Comparison of ENCODE assay signal across 28 cellular contexts in the genomic region with DNA sequence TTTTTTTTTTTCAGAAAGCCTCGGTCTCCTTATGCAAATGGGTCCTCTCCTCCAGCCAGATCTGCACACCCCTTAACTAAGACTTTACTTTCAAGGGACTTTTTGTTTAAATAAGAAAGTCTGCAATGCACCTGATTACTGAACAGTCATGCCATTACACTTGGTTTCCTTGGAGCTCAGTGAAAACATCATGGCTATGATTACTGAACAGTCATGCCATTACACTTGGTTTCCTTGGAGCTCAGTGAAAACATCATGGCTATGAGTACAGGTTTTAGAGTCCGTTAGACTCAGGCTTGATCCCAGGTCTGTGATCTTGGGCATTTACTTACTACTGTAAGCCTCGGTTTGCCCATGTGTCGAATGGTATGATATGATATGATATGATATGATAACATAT. TPM values are rescaled to one million over a fixed set of nuclear protein-coding genes. Genes with fewer than 3 reads are reported as not detected.
"Had no signal": no experiment of that assay in that cellular context is flagged by ENCODE, and none has a peak within 500 bp of the region (broad histone marks: within the 10 kb centered on the region; RNA-seq: fewer than 3 reads in every experiment).

No MANE protein-coding gene starts in this region.

- ATAC-seq: gastrocnemius medialis; heart right ventricle; left cardiac atrium; left lung; left ventricle myocardium superior; lower lobe of right lung; mucosa of descending colon; naive thymus-derived CD8-positive, alpha-beta T cell had no signal

- H3K27me3 ChIP-seq: dorsolateral prefrontal cortex, esophagus muscularis mucosa, gastrocnemius medialis, heart right ventricle, left lung had no signal

- H3K36me3 ChIP-seq: gastrocnemius medialis, left lung, lower lobe of right lung had no signal

- H3K9me3 ChIP-seq: esophagus muscularis mucosa, gastrocnemius medialis, heart right ventricle, left lung, lower lobe of right lung, mucosa of descending colon had no signal

- H3K27ac ChIP-seq: coronary artery, dorsolateral prefrontal cortex, esophagus muscularis mucosa, gastrocnemius medialis, heart right ventricle, left lung, lower lobe of right lung had no signal

- H3K4me1 ChIP-seq: esophagus muscularis mucosa, gastrocnemius medialis, heart right ventricle, left lung, lower lobe of right lung had no signal

- H3K4me3 ChIP-seq: coronary artery, dorsolateral prefrontal cortex, esophagus muscularis mucosa, gastrocnemius medialis, heart right ventricle, left lung, lower lobe of right lung, mucosa of descending colon had no signal

- FAIRE-seq: endothelial cell of umbilical vein, islet of Langerhans, keratinocyte had no signal

- DNase-seq: dermis blood vessel endothelial cell; dorsolateral prefrontal cortex; effector CD4-positive, alpha-beta T cell; effector memory CD4-positive, alpha-beta T cell; foreskin melanocyte; gastrocnemius medialis; glutamatergic neuron; head of caudate nucleus; heart right ventricle; hippocampal formation; left cardiac atrium; left lung; left ventricle myocardium superior; lower lobe of right lung; mesenchymal stem cell; mucosa of descending colon; naive B cell; naive thymus-derived CD8-positive, alpha-beta T cell had no signal

RNA-seq across cellular contexts. Expression of gene ENTPD3, which starts 10.1 kb away (rescaled TPM):
- total RNA-seq: endothelial cell of umbilical vein; fibroblast of lung; fibroblast of villous mesenchyme; glomerular endothelial cell; lung microvascular endothelial cell; myocyte; naive thymus-derived CD8-positive, alpha-beta T cell had no signal
- polyA plus RNA-seq: endothelial cell of umbilical vein; naive thymus-derived CD8-positive, alpha-beta T cell had no signal
